9 cellular contexts compared by ENCODE assay signal in the genomic region with DNA sequence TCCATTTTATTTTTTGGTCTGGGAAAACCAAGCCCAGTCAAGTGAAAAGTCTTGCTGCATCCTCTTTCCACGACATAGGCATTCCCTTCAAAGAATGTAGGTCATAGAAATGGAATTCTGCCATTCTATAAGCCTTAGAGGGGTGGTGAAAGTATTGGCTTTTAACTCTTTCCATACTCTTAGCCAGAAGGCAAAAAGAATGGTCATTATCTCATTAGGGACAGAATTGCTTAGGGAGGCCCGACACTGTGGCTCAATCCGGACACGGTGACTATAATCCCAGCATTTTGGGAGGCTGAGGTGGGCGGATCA. TPM values are rescaled to one million over a fixed set of nuclear protein-coding genes. Genes with fewer than 3 reads are reported as not detected.
DNase-seq lines count a peak whose midpoint lies in the region; ATAC-seq and TF ChIP-seq lines count a peak whose summit lies in the region.
"Had no signal": no experiment of that assay in that cellular context is flagged by ENCODE, and none has a peak within 500 bp of the region (broad histone marks: within the 10 kb centered on the region; RNA-seq: fewer than 3 reads in every experiment).

No MANE protein-coding gene starts in this region.

- peak overlapping the region; percentile 2 to 72 for H3K9ac ChIP-seq in mucosa of rectum (ENCODE audit: low read depth in 1 of 2, low read length in 2 of 2)

- H3K27me3 ChIP-seq in left ventricle myocardium inferior (ENCODE audit: low read depth) = no peaks in the 10 kb centered on the region
- H3K27me3 ChIP-seq in body of pancreas = no peaks in the 10 kb centered on the region
- no peaks in the 10 kb centered on the region for H3K27me3 ChIP-seq in mucosa of rectum (ENCODE audit: control insufficient read depth in 2 of 2, insufficient read depth in 2 of 2, low read length in 2 of 2)

- H3K4me1 ChIP-seq in left ventricle myocardium inferior (peaks cover 52% of the 10 kb centered on the region), body of pancreas (peaks cover 68% of the 10 kb centered on the region), mucosa of rectum (ENCODE audit: control insufficient read depth in 2 of 2, insufficient read depth in 2 of 2, low read length in 2 of 2) (peaks cover 46 to 56% of the 10 kb centered on the region in 2 donors)

- TF ChIP-seq CTCF in left ventricle myocardium inferior (IDR thresholded peaks at IDR 0.05; ENCODE audit: borderline replicate concordance) (no peak), body of pancreas (IDR thresholded peaks at IDR 0.05) (no peak)

- TF ChIP-seq POLR2A in body of pancreas (IDR thresholded peaks at IDR 0.05) = no peak

- H3K27ac ChIP-seq in left ventricle myocardium inferior (replicated peaks) = peak overlapping the region; percentile 100
- H3K27ac ChIP-seq in body of pancreas = peak overlapping the region; percentile 85 to 98 (median 93)
- H3K27ac ChIP-seq in mucosa of rectum (ENCODE audit: low read depth in 2 of 2, low read length in 2 of 2) = peak overlapping the region; percentile 89 to 92

- ATAC-seq in body of pancreas = no peak
- no peak for ATAC-seq in HG03095 (IDR thresholded peaks at IDR 0.05; ENCODE audit: unreplicated experiment)

- H3K9me3 ChIP-seq in left ventricle myocardium inferior (replicated peaks) (no peaks in the 10 kb centered on the region), body of pancreas (no peaks in the 10 kb centered on the region), mucosa of rectum (ENCODE audit: control insufficient read depth in 2 of 2, low read length in 2 of 2) (no peaks in the 10 kb centered on the region)

- DNase-seq in left ventricle myocardium inferior (no peak), cardiac septum (ENCODE audit: low spot score) (no peak), body of pancreas (no peak), COR-L47 (lab: John Stamatoyannopoulos, UW) (no peak), C1 segment of cervical spinal cord (lab: John Stamatoyannopoulos, UW) (no peak), SIG-M5 treated with dmso at 0.1 percent for 504 hours (lab: John Stamatoyannopoulos, UW; ENCODE audit: unreplicated experiment) (no peak)
- DNase-seq: activated gamma-delta T cell treated with Interleukin-2 at 50 U/mL for 16 hours had no signal

- no peaks in the 10 kb centered on the region for H3K36me3 ChIP-seq in left ventricle myocardium inferior
- H3K36me3 ChIP-seq in body of pancreas (replicated peaks in 1 of 2; ENCODE audit: insufficient read depth in 1 of 2, low read depth in 2 of 2) = no peaks in the 10 kb centered on the region
- no peaks in the 10 kb centered on the region for H3K36me3 ChIP-seq in mucosa of rectum (ENCODE audit: control insufficient read depth in 2 of 2, insufficient read depth in 2 of 2, low read length in 2 of 2)

- peak overlapping the region; percentile 66 for H3K4me3 ChIP-seq in left ventricle myocardium inferior
- no peak overlapping the region for H3K4me3 ChIP-seq in body of pancreas
- peak overlapping the region; percentile 46 to 80 for H3K4me3 ChIP-seq in mucosa of rectum (ENCODE audit: low read length in 2 of 2)

- 45 to 61% methylated on average over 5 of the region's 5 CpGs for WGBS in body of pancreas, 2 donors

- intact Hi-C loops in left ventricle myocardium inferior (cut with micrococcal nuclease) = no loop called here
- intact Hi-C loops in cardiac septum (cut with DNase I) = loop anchor here (2.0 to 5.0 kb wide), 3 partner anchors 15 to 95 kb away; no protein-coding TSS in a partner anchor
- intact Hi-C loops in body of pancreas (cut with DNase I) = no loop called here

RNA-seq across cellular contexts. Expression of gene MSL1, which starts 7.9 kb away (rescaled TPM):
- total RNA-seq in left ventricle myocardium inferior = 39.8 TPM
- total RNA-seq in cardiac septum = 53.7 TPM
- total RNA-seq in body of pancreas = 100 to 1,000 TPM in 1 of 2 donors, 10 to 100 TPM in 1; 75.5 to 157 TPM

RNA-seq across cellular contexts. Expression of gene NR1D1, which starts 13.5 kb away (rescaled TPM):
- total RNA-seq in left ventricle myocardium inferior (19.1 TPM), cardiac septum (25.8 TPM), body of pancreas (1 to 10 TPM; 2.3 to 5.9 TPM)

RNA-seq across cellular contexts. Expression of gene CASC3, which starts 26.4 kb away (rescaled TPM):
- total RNA-seq in left ventricle myocardium inferior (44.0 TPM), cardiac septum (54.8 TPM), body of pancreas (10 to 100 TPM; 51.7 to 59.4 TPM)

RNA-seq across cellular contexts. Expression of gene THRA, which starts 51.2 kb away (rescaled TPM):
- total RNA-seq in left ventricle myocardium inferior (78.3 TPM), cardiac septum (66.8 TPM), body of pancreas (10 to 100 TPM; 37.9 to 61.6 TPM)

RNA-seq across cellular contexts. Expression of gene MED24, which starts 59.7 kb away (rescaled TPM):
- 58.2 TPM for total RNA-seq in left ventricle myocardium inferior
- total RNA-seq in cardiac septum = 56.4 TPM
- 10 to 100 TPM; 34.9 to 38.7 TPM for total RNA-seq in body of pancreas

Comparison
In these comparisons a context has a peak if more than half of its experiments do, and no peak if none do; other contexts are left out.
1. H3K4me3 ChIP-seq: peak in left ventricle myocardium inferior (single experiment) and mucosa of rectum (2 of 2); none in body of pancreas (0 of 2).
2. Peak in every context shown above with its lines, with median percentiles within 50 percentile points of each other: H3K27ac ChIP-seq.